ENCODE assay signal across 3 cellular contexts in the genomic region with DNA sequence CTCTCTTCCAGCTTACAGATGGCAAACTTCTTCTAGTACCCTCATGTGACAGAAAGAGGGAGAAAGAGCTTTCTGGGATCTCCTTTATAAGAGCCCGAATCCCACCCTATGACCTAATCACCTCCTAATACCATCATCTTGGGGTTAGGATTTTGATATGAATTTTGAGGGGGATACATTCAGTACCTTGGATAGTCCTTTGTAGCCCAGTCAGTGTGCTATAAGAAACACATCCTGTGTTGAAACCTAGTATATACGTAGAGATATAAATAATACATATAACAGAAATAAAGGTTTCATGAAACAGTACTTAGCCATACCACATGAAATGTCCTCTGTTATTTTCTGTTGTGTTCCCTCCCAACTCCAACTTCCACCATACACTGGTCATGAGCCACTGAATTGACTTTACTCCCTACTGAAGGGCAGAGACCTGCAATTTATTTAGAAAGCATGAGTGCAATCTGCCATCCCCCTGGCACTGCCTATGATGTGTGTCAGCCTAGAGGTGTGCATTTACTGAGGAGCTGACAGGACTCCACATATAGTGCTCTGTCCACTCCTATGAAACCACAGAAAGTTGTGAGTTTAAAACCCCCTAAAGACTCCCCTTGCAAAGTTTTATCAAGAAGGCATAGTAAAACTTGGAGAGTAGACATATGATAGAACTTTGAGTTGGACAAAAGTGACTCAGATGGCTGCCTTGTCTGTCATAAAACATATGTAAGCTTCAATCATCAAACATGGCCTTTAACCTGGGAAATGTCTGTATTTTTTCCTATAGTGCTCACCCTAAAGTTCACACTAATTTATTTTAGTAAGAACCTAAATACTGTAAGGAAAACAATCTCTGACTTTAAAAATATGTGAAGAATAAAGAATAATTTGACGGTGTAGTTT.
A peak's percentile ranks its signal among the peaks of the same experiment; 100 is the strongest.
TF ChIP-seq lines count a peak whose summit lies in the region.

No MANE protein-coding gene starts in this region.

TF ChIP-seq in HepG2, 621 proteins besides CTCF, POLR2A, EP300 and RAD21 (continues in another document):
- TF ChIP-seq RNF2 (conservative IDR thresholded peaks at IDR 0.05; ENCODE audit: low read depth) (no peak), RBM22 (optimal IDR thresholded peaks at IDR 0.05; ENCODE audit: low read length) (no peak), ZNF598 (CRISPR knock-in tag; IDR thresholded peaks at IDR 0.05; ENCODE audit: borderline replicate concordance) (no peak), ZNF251 (CRISPR knock-in tag; IDR thresholded peaks at IDR 0.05) (no peak)
- TF ChIP-seq, protein P1, sequence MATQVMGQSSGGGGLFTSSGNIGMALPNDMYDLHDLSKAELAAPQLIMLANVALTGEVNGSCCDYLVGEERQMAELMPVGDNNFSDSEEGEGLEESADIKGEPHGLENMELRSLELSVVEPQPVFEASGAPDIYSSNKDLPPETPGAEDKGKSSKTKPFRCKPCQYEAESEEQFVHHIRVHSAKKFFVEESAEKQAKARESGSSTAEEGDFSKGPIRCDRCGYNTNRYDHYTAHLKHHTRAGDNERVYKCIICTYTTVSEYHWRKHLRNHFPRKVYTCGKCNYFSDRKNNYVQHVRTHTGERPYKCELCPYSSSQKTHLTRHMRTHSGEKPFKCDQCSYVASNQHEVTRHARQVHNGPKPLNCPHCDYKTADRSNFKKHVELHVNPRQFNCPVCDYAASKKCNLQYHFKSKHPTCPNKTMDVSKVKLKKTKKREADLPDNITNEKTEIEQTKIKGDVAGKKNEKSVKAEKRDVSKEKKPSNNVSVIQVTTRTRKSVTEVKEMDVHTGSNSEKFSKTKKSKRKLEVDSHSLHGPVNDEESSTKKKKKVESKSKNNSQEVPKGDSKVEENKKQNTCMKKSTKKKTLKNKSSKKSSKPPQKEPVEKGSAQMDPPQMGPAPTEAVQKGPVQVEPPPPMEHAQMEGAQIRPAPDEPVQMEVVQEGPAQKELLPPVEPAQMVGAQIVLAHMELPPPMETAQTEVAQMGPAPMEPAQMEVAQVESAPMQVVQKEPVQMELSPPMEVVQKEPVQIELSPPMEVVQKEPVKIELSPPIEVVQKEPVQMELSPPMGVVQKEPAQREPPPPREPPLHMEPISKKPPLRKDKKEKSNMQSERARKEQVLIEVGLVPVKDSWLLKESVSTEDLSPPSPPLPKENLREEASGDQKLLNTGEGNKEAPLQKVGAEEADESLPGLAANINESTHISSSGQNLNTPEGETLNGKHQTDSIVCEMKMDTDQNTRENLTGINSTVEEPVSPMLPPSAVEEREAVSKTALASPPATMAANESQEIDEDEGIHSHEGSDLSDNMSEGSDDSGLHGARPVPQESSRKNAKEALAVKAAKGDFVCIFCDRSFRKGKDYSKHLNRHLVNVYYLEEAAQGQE (IDR thresholded peaks at IDR 0.05; ENCODE audit: borderline replicate concordance in 1 of 2, low read depth in 1 of 2, low read length in 2 of 2), result peak in 1 of 2 experiments; percentile 68; a peak in 2 of 4 replicates
- TF ChIP-seq, protein P2, sequence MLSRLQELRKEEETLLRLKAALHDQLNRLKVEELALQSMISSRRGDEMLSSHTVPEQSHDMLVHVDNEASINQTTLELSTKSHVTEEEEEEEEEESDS (CRISPR knock-in tag; IDR thresholded peaks at IDR 0.05; ENCODE audit: borderline replicate concordance), result no peak
- TF ChIP-seq, protein P3, sequence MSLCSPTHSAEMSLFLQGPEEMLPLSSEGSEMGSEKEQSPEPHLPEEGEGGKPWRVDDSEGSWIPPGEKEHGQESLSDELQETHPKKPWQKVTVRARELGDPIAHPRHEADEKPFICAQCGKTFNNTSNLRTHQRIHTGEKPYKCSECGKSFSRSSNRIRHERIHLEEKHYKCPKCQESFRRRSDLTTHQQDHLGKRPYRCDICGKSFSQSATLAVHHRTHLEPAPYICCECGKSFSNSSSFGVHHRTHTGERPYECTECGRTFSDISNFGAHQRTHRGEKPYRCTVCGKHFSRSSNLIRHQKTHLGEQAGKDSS (CRISPR knock-in tag; IDR thresholded peaks at IDR 0.05; ENCODE audit: borderline replicate concordance, low read depth), result 0 out of 2 replicates have a peak, but pooled peaks have one; percentile 43

TF ChIP-seq in K562, 482 proteins besides CTCF, POLR2A, EP300 and RAD21:
- TF ChIP-seq ELF1 (tag; IDR thresholded peaks at IDR 0.05), result no peak
- no peak for TF ChIP-seq BRCA1 (IDR thresholded peaks at IDR 0.05)
- TF ChIP-seq BRCA1 (CRISPR knock-in tag; IDR thresholded peaks at IDR 0.05), result no peak
- no peak for TF ChIP-seq ZBTB1 (CRISPR knock-in tag; IDR thresholded peaks at IDR 0.05; ENCODE audit: borderline replicate concordance, low read depth)
- TF ChIP-seq PRPF4 (IDR thresholded peaks at IDR 0.05; ENCODE audit: insufficient read depth, low read depth, low read length, poor library complexity, severe bottlenecking), result no peak
- no peak for TF ChIP-seq HNRNPL (IDR thresholded peaks at IDR 0.05; ENCODE audit: low read depth, low read length)

TF ChIP-seq in SK-N-SH, 30 proteins besides CTCF, POLR2A, EP300 and RAD21:
- TF ChIP-seq GATA2 (CRISPR knock-in tag; IDR thresholded peaks at IDR 0.05) (no peak), NFIC (IDR thresholded peaks at IDR 0.05; ENCODE audit: borderline replicate concordance) (no peak), NRF1 (IDR thresholded peaks at IDR 0.05; ENCODE audit: low read depth, low read length) (no peak)
TF ChIP-seq in SK-N-SH: peak in this region for 0.
